ENCODE assay signal across 17 cellular contexts in genomic region chr18:76668546-76668945, GRCh38.
DNase-seq lines count a peak whose midpoint lies in the region; ATAC-seq and TF ChIP-seq lines count a peak whose summit lies in the region.
"Had no signal": no experiment of that assay in that cellular context is flagged by ENCODE, and none has a peak within 500 bp of the region (broad histone marks: within the 10 kb centered on the region; RNA-seq: fewer than 3 reads in every experiment).

No MANE protein-coding gene starts in this region.

- H4K8ac ChIP-seq in neuronal stem cell (ENCODE audit: low read depth, low read length): no peak overlapping the region

- H3K14ac ChIP-seq in neuronal stem cell (ENCODE audit: low read length): no peak overlapping the region

- no peak overlapping the region for H3K23ac ChIP-seq in neuronal stem cell (ENCODE audit: low read depth, low read length, poor library complexity)

- no peaks in the 10 kb centered on the region for H3K9me3 ChIP-seq in right atrium auricular region
- H3K9me3 ChIP-seq in heart right ventricle: no peaks in the 10 kb centered on the region
- H3K9me3 ChIP-seq in neuronal stem cell (replicated peaks in 1 of 2; ENCODE audit: control insufficient read depth in 2 of 2, insufficient read depth in 1 of 2, low read depth in 1 of 2, low read length in 2 of 2): peaks cover 0 to 1% of the 10 kb centered on the region in 2 donors
- no peaks in the 10 kb centered on the region for H3K9me3 ChIP-seq in vagina
- H3K9me3 ChIP-seq: A549 had no signal

- 58 to 64% methylated on average over 5 of the region's 5 CpGs for WGBS in heart right ventricle, 2 donors
- no CpG with 5 or more reads among the region's 5 CpGs for WGBS in neuronal stem cell (ENCODE audit: extremely low coverage in 2 of 2, insufficient read length in 2 of 2, insufficient replicate concordance in 1 of 2), 2 donors

- H3K27ac ChIP-seq in right atrium auricular region (no peak overlapping the region), heart right ventricle (no peak overlapping the region), neuronal stem cell (replicated peaks; ENCODE audit: low read length) (no peak overlapping the region), vagina (no peak overlapping the region), brain microvascular endothelial cell (no peak overlapping the region)
- H3K27ac ChIP-seq: 22Rv1, A549, C4-2B, HL-60 had no signal

- in situ Hi-C loops in brain microvascular endothelial cell (cut with HindIII; ENCODE audit: low pct_ligation_motif_present, low sequenced_read_pairs): no loop called here

- no peaks in the 10 kb centered on the region for H3K27me3 ChIP-seq in right atrium auricular region
- H3K27me3 ChIP-seq in heart right ventricle: peaks cover 0 to 11% (median 0%) of the 10 kb centered on the region in 7 donors
- H3K27me3 ChIP-seq in neuronal stem cell (ENCODE audit: control insufficient read depth in 3 of 3, insufficient read depth in 3 of 3, low read depth in 1 of 3, low read length in 3 of 3): peaks cover 0 to 3% (median 0%) of the 10 kb centered on the region in 3 experiments
- no peaks in the 10 kb centered on the region for H3K27me3 ChIP-seq in vagina
- H3K27me3 ChIP-seq in brain microvascular endothelial cell (replicated peaks): no peaks in the 10 kb centered on the region

- H3K4ac ChIP-seq in neuronal stem cell (ENCODE audit: low read length): no peak overlapping the region

- intact Hi-C loops in heart right ventricle (cut with DNase I): no loop called here
- intact Hi-C loops in vagina (cut with DNase I): no loop called here

- H2AFZ ChIP-seq in neuronal stem cell (ENCODE audit: low read length): peak overlapping the region; percentile 41

- no peak overlapping the region for H3K4me2 ChIP-seq in neuronal stem cell (ENCODE audit: insufficient read depth, low read length, poor library complexity, severe bottlenecking)
- H3K4me2 ChIP-seq: A549 had no signal

- no peaks in the 10 kb centered on the region for H3K4me1 ChIP-seq in right atrium auricular region
- peaks cover 0 to 9% (median 0%) of the 10 kb centered on the region in 9 donors for H3K4me1 ChIP-seq in heart right ventricle
- peaks cover 0 to 5% of the 10 kb centered on the region in 2 donors for H3K4me1 ChIP-seq in neuronal stem cell (ENCODE audit: control insufficient read depth in 2 of 2, insufficient read depth in 1 of 2, low read depth in 1 of 2, low read length in 2 of 2)
- no peaks in the 10 kb centered on the region for H3K4me1 ChIP-seq in vagina
- H3K4me1 ChIP-seq: A549 had no signal

- no peak overlapping the region for H2BK12ac ChIP-seq in neuronal stem cell (ENCODE audit: low read length)

- H3K18ac ChIP-seq in neuronal stem cell (ENCODE audit: low read length): no peak overlapping the region

- H2BK5ac ChIP-seq in neuronal stem cell (ENCODE audit: low read length): no peak overlapping the region

- no peak overlapping the region for H3K9ac ChIP-seq in neuronal stem cell (ENCODE audit: low read depth, low read length, poor library complexity)

- no peak overlapping the region for H2BK15ac ChIP-seq in neuronal stem cell (ENCODE audit: low read length)

- no peaks in the 10 kb centered on the region for H3K36me3 ChIP-seq in right atrium auricular region
- H3K36me3 ChIP-seq in heart right ventricle: no peaks in the 10 kb centered on the region
- H3K36me3 ChIP-seq in neuronal stem cell (replicated peaks in 1 of 2; ENCODE audit: control insufficient read depth in 2 of 2, insufficient read depth in 2 of 2, low read length in 2 of 2): no peaks in the 10 kb centered on the region
- H3K36me3 ChIP-seq in vagina: no peaks in the 10 kb centered on the region
- no peaks in the 10 kb centered on the region for H3K36me3 ChIP-seq in brain microvascular endothelial cell (replicated peaks)

- no peak overlapping the region for H4K91ac ChIP-seq in neuronal stem cell (ENCODE audit: low read depth, low read length, poor library complexity)

- no peak overlapping the region for H2AK5ac ChIP-seq in neuronal stem cell (ENCODE audit: low read depth, low read length)

- DNase-seq in right atrium auricular region (ENCODE audit: low spot score): peak; percentile 53
- no peak for DNase-seq in heart right ventricle
- peak; percentile 52 for DNase-seq in left kidney (ENCODE audit: low read depth, low spot score)
- no peak for DNase-seq in neuronal stem cell (ENCODE audit: low spot score)
- peak; percentile 75 to 88 for DNase-seq in vagina (ENCODE audit: extremely low spot score in 2 of 2)
- no peak for DNase-seq in NCI-H2171 (lab: John Stamatoyannopoulos, UW)
- DNase-seq in brain microvascular endothelial cell: no peak
- no peak for DNase-seq in UCSD-AML1 (lab: John Stamatoyannopoulos, UW; ENCODE audit: unreplicated experiment)
- DNase-seq: AML-193; CD4-positive, alpha-beta T cell; DMS79 treated with DMSO at 0.1 percent for 48 hours; GF-D8; HCEC 1CT had no signal

- no peak for TF ChIP-seq POLR2A in vagina (IDR thresholded peaks at IDR 0.05)

- TF ChIP-seq CTCF in right atrium auricular region (IDR thresholded peaks at IDR 0.05) (no peak), heart right ventricle (IDR thresholded peaks at IDR 0.05) (no peak), vagina (IDR thresholded peaks at IDR 0.05) (no peak), brain microvascular endothelial cell (IDR thresholded peaks at IDR 0.05; ENCODE audit: low read depth, low read length, missing control alignments) (no peak)

- ATAC-seq in heart right ventricle: no peak
- ATAC-seq: A549 had no signal

- H3K79me1 ChIP-seq in neuronal stem cell (ENCODE audit: low read depth, low read length): no peaks in the 10 kb centered on the region

- no peak overlapping the region for H3K4me3 ChIP-seq in right atrium auricular region
- no peak overlapping the region for H3K4me3 ChIP-seq in heart right ventricle
- no peak overlapping the region for H3K4me3 ChIP-seq in neuronal stem cell (ENCODE audit: low read length in 2 of 2)
- no peak overlapping the region for H3K4me3 ChIP-seq in vagina
- H3K4me3 ChIP-seq in brain microvascular endothelial cell (ENCODE audit: low read depth, low read length): no peak overlapping the region
- H3K4me3 ChIP-seq: A549 had no signal

- H2BK120ac ChIP-seq in neuronal stem cell (ENCODE audit: low read depth, low read length): no peak overlapping the region

Comparison
In these comparisons a context has a peak if more than half of its experiments do, and no peak if none do; other contexts are left out.
1. DNase-seq: peak in right atrium auricular region (single experiment), left kidney (single experiment) and vagina (2 of 2); none in heart right ventricle (0 of 2), neuronal stem cell (single experiment), NCI-H2171 (single experiment), brain microvascular endothelial cell (single experiment) and UCSD-AML1 (single experiment).